ENCODE assay signal across 11 cellular contexts in the genomic region with DNA sequence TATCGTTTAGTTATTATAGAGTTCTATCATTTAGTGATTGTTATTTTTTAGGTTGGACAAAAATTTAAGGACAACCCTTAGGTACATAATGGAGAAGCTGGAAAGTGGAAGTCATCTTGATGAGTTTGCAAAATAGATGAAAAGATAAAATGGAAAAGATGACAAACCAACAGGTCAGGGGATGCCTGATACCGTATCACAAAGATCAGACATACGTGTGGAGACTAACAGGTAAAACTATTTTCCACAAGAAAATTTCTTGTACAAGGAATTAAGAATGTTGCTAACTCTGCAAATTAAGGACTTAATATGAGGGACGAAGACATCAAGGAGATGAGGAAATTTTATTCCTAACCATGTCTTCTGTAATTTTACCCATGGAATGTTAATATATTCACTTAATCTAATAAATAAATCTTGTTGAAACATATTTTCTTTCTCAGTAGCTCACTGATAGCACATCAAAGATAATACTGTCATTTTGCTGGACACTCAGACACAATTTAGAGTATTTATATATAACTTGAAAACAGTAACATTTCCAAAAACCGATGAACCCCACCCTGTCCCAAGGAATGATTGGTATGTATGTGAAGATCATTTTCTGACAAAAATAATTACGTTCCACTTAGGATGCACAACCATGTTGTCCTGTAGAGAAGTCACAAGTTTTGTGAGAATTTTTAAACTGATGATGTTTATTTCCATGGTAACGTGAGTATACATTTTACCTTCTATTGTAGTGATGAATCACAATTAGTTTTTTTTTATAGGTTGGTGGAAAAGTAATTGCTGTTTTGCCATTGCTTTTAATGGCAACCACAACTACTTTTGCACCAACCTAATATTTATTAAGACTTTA. TPM values are rescaled to one million over a fixed set of nuclear protein-coding genes. Genes with fewer than 3 reads are reported as not detected.
A peak's percentile ranks its signal among the peaks of the same experiment; 100 is the strongest.
DNase-seq lines count a peak whose midpoint lies in the region; ATAC-seq, FAIRE-seq and TF ChIP-seq lines count a peak whose summit lies in the region.
"Had no signal": no experiment of that assay in that cellular context is flagged by ENCODE, and none has a peak within 500 bp of the region (broad histone marks: within the 10 kb centered on the region; RNA-seq: fewer than 3 reads in every experiment).

No MANE protein-coding gene starts in this region.

- H3K9me3 ChIP-seq in IMR-90 (ENCODE audit: control insufficient read depth, insufficient read depth, low read length) (no peaks in the 10 kb centered on the region), subcutaneous abdominal adipose tissue (ENCODE audit: control insufficient read depth in 5 of 5, low read length in 5 of 5) (no peaks in the 10 kb centered on the region)

- H4K91ac ChIP-seq in IMR-90 (ENCODE audit: insufficient read depth, low read depth, low read length), result 0 out of 2 replicates have a peak overlapping the region, but pooled peaks have one; percentile 12

- no peak overlapping the region for H2AFZ ChIP-seq in IMR-90 (replicated peaks; ENCODE audit: low read length, poor library complexity)

- H3K36me3 ChIP-seq in IMR-90 (ENCODE audit: control insufficient read depth, insufficient read depth, low read length) (peaks cover 5% of the 10 kb centered on the region; the same call in 1 of the 2 replicates), bronchial epithelial cell (ENCODE audit: control insufficient read depth, insufficient read depth, low read length) (peaks cover 1% of the 10 kb centered on the region), subcutaneous abdominal adipose tissue (ENCODE audit: control insufficient read depth in 5 of 5, insufficient read depth in 5 of 5, low read length in 5 of 5) (no peaks in the 10 kb centered on the region)

- H3K14ac ChIP-seq in IMR-90 (replicated peaks; ENCODE audit: low read depth, low read length), result peak overlapping the region; percentile 87

- no peak for TF ChIP-seq POLR2A in IMR-90 (IDR thresholded peaks at IDR 0.05; ENCODE audit: low read depth, low read length)
- TF ChIP-seq POLR2A in lower leg skin (IDR thresholded peaks at IDR 0.05), result no peak

- peak overlapping the region; percentile 91; the same call in 1 of the 2 replicates for H3K56ac ChIP-seq in IMR-90 (ENCODE audit: extremely low read depth, insufficient read depth, low read length)

- H2BK120ac ChIP-seq in IMR-90 (ENCODE audit: low read depth, low read length), result peak overlapping the region; percentile 31; the same call in 1 of the 2 replicates

- no peak for TF ChIP-seq RAD21 in IMR-90 (IDR thresholded peaks at IDR 0.05; ENCODE audit: low read length)

- H4K20me1 ChIP-seq in IMR-90 (ENCODE audit: insufficient read depth, low read length), result no peaks in the 10 kb centered on the region

- H3K27ac ChIP-seq in IMR-90 (ENCODE audit: insufficient read depth, low read length) (no peak overlapping the region), subcutaneous abdominal adipose tissue (ENCODE audit: low read depth, low read length) (peak overlapping the region; percentile 85)

- DNase-seq in IMR-90 (no peak), bronchial epithelial cell (ENCODE audit: low read depth) (no peak), lower leg skin (ENCODE audit: low spot score in 2 of 2) (no peak), T-helper 2 cell (no peak), NCI-H748 (lab: John Stamatoyannopoulos, UW; ENCODE audit: unreplicated experiment) (no peak), putamen (ENCODE audit: low spot score) (no peak), NCI-H1436 (lab: John Stamatoyannopoulos, UW) (no peak)
- DNase-seq: activated T-cell treated with anti-CD3 and anti-CD28 coated beads, Interleukin-2, amount 50 U/mL, for 72 hours; effector memory CD4-positive, alpha-beta T cell; T-helper 17 cell had no signal

- H3K9ac ChIP-seq in IMR-90 (ENCODE audit: low read depth, low read length) (peak overlapping the region; percentile 31; the same call in 1 of the 2 replicates), subcutaneous abdominal adipose tissue (ENCODE audit: low read length in 5 of 5) (peak overlapping the region in 3 of 5 donors; percentile 53 to 71 (median 63))

- CTCF ChIA-PET in IMR-90 (lab: Yijun Ruan, JAX), result interaction anchor here (1.0 to 2.6 kb wide), 10 partner anchors 34 to 122 kb away, joined by 3 to 8 read pairs (median 4); no protein-coding TSS in a partner anchor

- peak overlapping the region; percentile 92 for H3K4me2 ChIP-seq in IMR-90 (ENCODE audit: low read depth, low read length)

- peak overlapping the region; percentile 60; the same call in 1 of the 2 replicates for H3K23ac ChIP-seq in IMR-90 (ENCODE audit: low read depth, low read length)

- H4K5ac ChIP-seq in IMR-90 (ENCODE audit: low read depth, low read length), result no peak overlapping the region; the same call in 1 of the 2 replicates

- POLR2A ChIA-PET in IMR-90 (lab: Charles Lee; ENCODE audit: unreplicated experiment), result interaction anchor here (0.6 to 2.1 kb wide), 4 partner anchors 38 to 1583 kb away, joined by 3 to 13 read pairs (median 7); no protein-coding TSS in a partner anchor

- BruUV-seq in IMR-90 (replicated peaks; lab: Mats Ljungman, UMichigan), result TSS peak; percentile 7

- H3K27me3 ChIP-seq in IMR-90 (ENCODE audit: control insufficient read depth, insufficient read depth, low read length) (no peaks in the 10 kb centered on the region), bronchial epithelial cell (ENCODE audit: control insufficient read depth, insufficient read depth, low read length) (no peaks in the 10 kb centered on the region), subcutaneous abdominal adipose tissue (ENCODE audit: control insufficient read depth in 5 of 5, insufficient read depth in 4 of 5, low read length in 5 of 5) (no peaks in the 10 kb centered on the region)

- no peak for TF ChIP-seq CTCF in IMR-90 (conservative IDR thresholded peaks at IDR 0.05; ENCODE audit: low read depth, low read length)
- TF ChIP-seq CTCF in bronchial epithelial cell (IDR thresholded peaks at IDR 0.05; ENCODE audit: insufficient read depth, low read length, severe bottlenecking), result no peak
- TF ChIP-seq CTCF in lower leg skin (IDR thresholded peaks at IDR 0.05), result no peak

- intact Hi-C loops in IMR-90 (cut with micrococcal nuclease), result loop anchor here (5.0 kb wide), 1 partner anchor 255 kb away; no protein-coding TSS in a partner anchor
- intact Hi-C loops in lower leg skin (cut with DNase I; ENCODE audit: low total_unique reads), result no loop called here

- H3K4me3 ChIP-seq in IMR-90 (ENCODE audit: insufficient read depth, low read depth, low read length), result peak overlapping the region; percentile 91
- H3K4me3 ChIP-seq in bronchial epithelial cell (ENCODE audit: low read depth, low read length), result peak overlapping the region; percentile 93
- peak overlapping the region; percentile 3 for H3K4me3 ChIP-seq in lower leg skin (ENCODE audit: low read depth, poor library complexity, severe bottlenecking)
- H3K4me3 ChIP-seq in subcutaneous abdominal adipose tissue (ENCODE audit: low read depth in 1 of 5, low read length in 5 of 5), result peak overlapping the region; percentile 90 to 100 (median 92)

- H4K8ac ChIP-seq in IMR-90 (ENCODE audit: low read depth in 2 of 2, low read length in 2 of 2), result peak overlapping the region; percentile 24 to 87; a peak in 2 of 4 replicates

- no peak for ATAC-seq in IMR-90 (ENCODE audit: low read depth)
- ATAC-seq: activated T-cell treated with anti-CD3 and anti-CD28 coated beads, Interleukin-2, amount 50 U/mL, for 72 hours; T-helper 17 cell had no signal

- H3K9me1 ChIP-seq in IMR-90 (ENCODE audit: insufficient read depth, low read length), result peaks cover 3% of the 10 kb centered on the region; the same call in 1 of the 2 replicates

- no peak overlapping the region for H2BK15ac ChIP-seq in IMR-90 (ENCODE audit: low read depth, low read length)

- H3K4ac ChIP-seq in IMR-90 (ENCODE audit: low read depth, low read length), result peak overlapping the region; percentile 30; the same call in 1 of the 2 replicates

- FAIRE-seq in bronchial epithelial cell (lab: Jason Lieb, UNC), result no peak

- H3K79me1 ChIP-seq in IMR-90 (ENCODE audit: low read depth in 1 of 2, low read length in 2 of 2), result peaks cover 9 to 26% of the 10 kb centered on the region in 2 experiments; a peak in 3 of 4 replicates

- no peak overlapping the region for H2AK9ac ChIP-seq in IMR-90 (replicated peaks; ENCODE audit: low read depth, low read length, poor library complexity)

- no CpG with 5 or more reads among the region's 7 CpGs for WGBS in IMR-90 (ENCODE audit: extremely low coverage in 2 of 2, insufficient read length in 1 of 2), 2 experiments
- WGBS in lower leg skin, 2 donors, result 25 to 29% methylated on average over 7 of the region's 7 CpGs

- in situ Hi-C loops in IMR-90 (cut with MboI; ENCODE audit: low sequenced_read_pairs), result no loop called here

- peak overlapping the region; percentile 71; the same call in 1 of the 2 replicates for H3K18ac ChIP-seq in IMR-90 (ENCODE audit: low read depth, low read length)

- no peak overlapping the region for H2BK20ac ChIP-seq in IMR-90 (ENCODE audit: low read depth, low read length)

- H2AK5ac ChIP-seq in IMR-90 (ENCODE audit: low read depth, low read length), result no peak overlapping the region

- H3K4me1 ChIP-seq in IMR-90 (ENCODE audit: control insufficient read depth, insufficient read depth, low read length) (peaks cover 3% of the 10 kb centered on the region; the same call in 1 of the 2 replicates), subcutaneous abdominal adipose tissue (ENCODE audit: control insufficient read depth in 5 of 5, insufficient read depth in 5 of 5, low read length in 5 of 5) (peaks cover 0 to 50% (median 41%) of the 10 kb centered on the region in 5 donors)

- H2BK5ac ChIP-seq in IMR-90 (ENCODE audit: low read depth, low read length, poor library complexity, severe bottlenecking), result peak overlapping the region; percentile 82

- dilution Hi-C loops in IMR-90 (cut with HindIII; ENCODE audit: low sequenced_read_pairs, unreplicated experiment), result no loop called here

TF ChIP-seq in IMR-90, 13 proteins besides CTCF, POLR2A, EP300 and RAD21 (continues in another document):
- TF ChIP-seq NFE2L2 (IDR thresholded peaks at IDR 0.05; ENCODE audit: low read depth, low read length) (no peak), MAZ (IDR thresholded peaks at IDR 0.05; ENCODE audit: borderline replicate concordance, low read depth, low read length) (no peak), CHD1 (IDR thresholded peaks at IDR 0.05; ENCODE audit: low read depth, low read length) (no peak), FOS (IDR thresholded peaks at IDR 0.05; ENCODE audit: low read depth, low read length) (no peak)

RNA-seq across cellular contexts. Expression of a gene that starts 2.6 kb away (rescaled TPM):
- total RNA-seq in IMR-90 (2012; rRNA removed) (6.1 and 7.2 TPM in 2 replicates), bronchial epithelial cell (43.7 and 56.5 TPM in 2 replicates), lower leg skin (10 to 100 TPM in 3 of 4 donors, 1 to 10 TPM in 1; 9.1 to 19.8 (median 15.1) TPM)
- 8.7 and 10.6 TPM in 2 replicates for polyA plus RNA-seq in IMR-90 (2012; rRNA removed)
- 8.5 and 11.1 TPM in 2 replicates for polyA plus RNA-seq in IMR-90 (2012; cell fraction: cytosol; rRNA removed)
- 9.1 and 21.8 TPM in 2 replicates for polyA plus RNA-seq in IMR-90 (2012; cell fraction: nucleus; rRNA removed; ENCODE audit: low replicate concordance)
- total RNA-seq: activated T-cell treated with anti-CD3 and anti-CD28 coated beads, Interleukin-2, amount 50 U/mL, for 72 hours had no signal

Comparison
In these comparisons a context has a peak if more than half of its experiments do, and no peak if none do; other contexts are left out.
1. H3K4me3 ChIP-seq: peak in every context shown above with its lines; median percentile 93 in bronchial epithelial cell; 92 in subcutaneous abdominal adipose tissue; 91 in IMR-90; 3 in lower leg skin.